ENCODE assay signal across 12 cellular contexts in the genomic region with DNA sequence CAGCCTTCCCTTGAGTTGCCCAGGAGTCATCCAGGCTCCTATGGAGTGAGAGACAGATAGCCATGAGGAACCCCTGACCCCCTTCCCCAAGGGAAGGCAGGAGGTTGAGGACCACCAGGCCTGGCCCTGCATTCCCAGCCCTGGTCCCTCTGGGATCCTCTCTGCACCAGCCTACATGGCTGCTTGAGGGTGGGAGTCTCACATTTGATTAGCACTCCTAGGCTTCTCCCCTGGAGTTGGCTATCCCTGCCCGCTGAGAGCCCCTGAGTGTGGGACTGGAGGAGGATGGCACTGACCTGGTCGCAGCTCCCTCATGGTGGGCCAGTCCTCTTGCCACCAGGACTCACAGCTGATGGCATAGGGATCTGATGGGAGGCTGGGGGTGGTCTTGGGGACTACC.
"Had no signal": no experiment of that assay in that cellular context is flagged by ENCODE, and none has a peak within 500 bp of the region (broad histone marks: within the 10 kb centered on the region; RNA-seq: fewer than 3 reads in every experiment).

No MANE protein-coding gene starts in this region.

- H3K36me3 ChIP-seq: cardiac muscle cell, left lung, prostate gland had no signal

- DNase-seq: activated CD4-positive, alpha-beta T cell treated with anti-CD3 and anti-CD28 coated beads for 4 hours; activated CD4-positive, alpha-beta T cell treated with anti-CD3 and anti-CD28 coated beads, Interleukin-2, amount 50 U/mL, for 48 hours; activated effector memory CD4-positive, alpha-beta T cell treated with anti-CD3 and anti-CD28 coated beads, Interleukin-2, amount 50 U/mL, for 16 hours; activated naive CD4-positive, alpha-beta T cell treated with anti-CD3 and anti-CD28 coated beads, Interleukin-2, amount 10 ng/mL, durations not matched to agents 7 days and 5 days; left lung; spleen had no signal

- H3K27me3 ChIP-seq: cardiac muscle cell, left lung, spleen, tibial artery had no signal

- H3K4me1 ChIP-seq: prostate gland had no signal

- H3K27me3 Mint-ChIP-seq: activated naive CD4-positive, alpha-beta T cell treated with anti-CD3 and anti-CD28 coated beads, Interleukin-2, amount 10 ng/mL, durations not matched to agents 7 days and 5 days; naive thymus-derived CD4-positive, alpha-beta T cell; stimulated activated naive CD8-positive, alpha-beta T cell treated with anti-CD3 and anti-CD28 coated beads, Interleukin-15, Interleukin-2, amounts not matched to agents 100 ng/mL and 50 ng/mL, for 24 hours had no signal

- H3K4me3 Mint-ChIP-seq: activated naive CD4-positive, alpha-beta T cell treated with anti-CD3 and anti-CD28 coated beads, Interleukin-2, amount 10 ng/mL, durations not matched to agents 7 days and 5 days; stimulated activated naive CD8-positive, alpha-beta T cell treated with anti-CD3 and anti-CD28 coated beads, Interleukin-15, Interleukin-2, amounts not matched to agents 100 ng/mL and 50 ng/mL, for 24 hours had no signal

- H3K27ac Mint-ChIP-seq: activated naive CD4-positive, alpha-beta T cell treated with anti-CD3 and anti-CD28 coated beads, Interleukin-2, amount 10 ng/mL, durations not matched to agents 7 days and 5 days; stimulated activated naive CD8-positive, alpha-beta T cell treated with anti-CD3 and anti-CD28 coated beads, Interleukin-15, Interleukin-2, amounts not matched to agents 100 ng/mL and 50 ng/mL, for 24 hours had no signal

- H3K9me3 ChIP-seq: left lung, prostate gland, spleen, tibial artery had no signal

- H3K27ac ChIP-seq: cardiac muscle cell, left lung, prostate gland, spleen had no signal

- H3K4me3 ChIP-seq: cardiac muscle cell, left lung, lung, prostate gland, spleen, tibial artery had no signal

- H3K9me3 Mint-ChIP-seq: activated naive CD4-positive, alpha-beta T cell treated with anti-CD3 and anti-CD28 coated beads, Interleukin-2, amount 10 ng/mL, durations not matched to agents 7 days and 5 days; stimulated activated naive CD8-positive, alpha-beta T cell treated with anti-CD3 and anti-CD28 coated beads, Interleukin-15, Interleukin-2, amounts not matched to agents 100 ng/mL and 50 ng/mL, for 24 hours had no signal

- H3K36me3 Mint-ChIP-seq: activated naive CD4-positive, alpha-beta T cell treated with anti-CD3 and anti-CD28 coated beads, Interleukin-2, amount 10 ng/mL, durations not matched to agents 7 days and 5 days; naive thymus-derived CD4-positive, alpha-beta T cell had no signal
